12 cellular contexts compared by ENCODE assay signal in the genomic region with DNA sequence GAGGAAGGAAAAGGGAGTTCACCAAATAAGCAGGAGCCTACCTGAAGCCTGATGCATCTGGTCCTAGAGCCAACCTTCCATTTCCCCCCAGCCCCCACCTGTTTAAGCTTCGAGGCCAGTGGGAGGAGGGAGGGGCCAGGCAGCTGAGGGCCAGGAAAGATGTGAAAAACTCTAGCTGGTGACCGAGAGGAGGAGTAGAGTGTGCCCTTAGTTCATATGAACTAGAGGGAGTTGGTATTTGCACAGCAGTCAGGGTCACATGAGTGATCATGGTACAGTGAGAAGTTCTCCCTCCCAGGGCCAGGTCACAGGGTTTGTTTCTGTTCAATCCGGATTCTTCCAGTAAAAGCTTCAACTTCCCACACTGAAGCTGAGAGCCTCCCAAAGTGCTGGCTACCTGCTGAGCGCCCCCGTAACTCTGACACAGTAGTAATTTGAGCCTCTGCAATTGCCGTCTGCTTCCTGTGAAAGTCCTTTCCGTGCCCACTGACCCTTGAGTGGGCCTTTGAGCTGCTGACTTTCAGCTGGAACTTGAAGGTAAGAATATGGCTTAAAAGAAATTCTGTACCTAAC. TPM values are rescaled to one million over a fixed set of nuclear protein-coding genes. Genes with fewer than 3 reads are reported as not detected.
DNase-seq lines count a peak whose midpoint lies in the region; ATAC-seq, FAIRE-seq and TF ChIP-seq lines count a peak whose summit lies in the region.
"Had no signal": no experiment of that assay in that cellular context is flagged by ENCODE, and none has a peak within 500 bp of the region (broad histone marks: within the 10 kb centered on the region; RNA-seq: fewer than 3 reads in every experiment).

A gene (plus strand): TSS at position 362 of the 573 bp plus-strand sequence. CDS start 4,773 bp downstream, outside the sequence.

- FAIRE-seq in small intestine (lab: Jason Lieb, UNC), result no peak

- no TSS peak for BruUV-seq in Panc1 (replicated peaks; lab: Mats Ljungman, UMichigan)

- ATAC-seq in Panc1 (0 out of 2 replicates have a peak, but pooled peaks have one; percentile 53), HG03521 (IDR thresholded peaks at IDR 0.05; ENCODE audit: unreplicated experiment) (no peak)

- H3K9me3 ChIP-seq in Panc1 (ENCODE audit: control insufficient read depth, insufficient read depth, low read depth, low read length), result no peaks in the 10 kb centered on the region
- no peaks in the 10 kb centered on the region for H3K9me3 ChIP-seq in iPS-20b (ENCODE audit: insufficient read depth, low read depth, low read length)
- H3K9me3 ChIP-seq in small intestine (ENCODE audit: control insufficient read depth, low read depth), result no peaks in the 10 kb centered on the region
- no peaks in the 10 kb centered on the region for H3K9me3 ChIP-seq in vagina
- H3K9me3 ChIP-seq: heart right ventricle had no signal

- H3K4me3 ChIP-seq in Panc1 (ENCODE audit: low read depth in 2 of 2, low read length in 2 of 2) (0 out of 4 replicates have a peak within 1 kb of the TSS, but pooled peaks of 1 of the 2 experiments have one; percentile 1), iPS-20b (ENCODE audit: low read length) (peak within 1 kb of the TSS; percentile 48), small intestine (ENCODE audit: low read depth in 1 of 2, low read length in 2 of 2) (no peak within 1 kb of the TSS), vagina (no peak within 1 kb of the TSS)

- H3K9ac ChIP-seq in iPS-20b (ENCODE audit: low read depth, low read length), result peak within 1 kb of the TSS; percentile 19; the same call in 1 of the 2 replicates

- no peak within 1 kb of the TSS for H3K27ac ChIP-seq in Panc1 (ENCODE audit: low read length)
- no peak within 1 kb of the TSS for H3K27ac ChIP-seq in iPS-20b (ENCODE audit: low read length)
- no peak within 1 kb of the TSS for H3K27ac ChIP-seq in small intestine (ENCODE audit: low read depth in 1 of 2, low read length in 1 of 2)
- H3K27ac ChIP-seq in vagina, result no peak within 1 kb of the TSS
- H3K27ac ChIP-seq: 22Rv1 had no signal

- H3K27me3 ChIP-seq in Panc1 (ENCODE audit: control insufficient read depth, insufficient read depth, low read length), result no peaks in the 10 kb centered on the region; the same call in 1 of the 2 replicates
- H3K27me3 ChIP-seq in iPS-20b (ENCODE audit: insufficient read depth, low read length), result no peaks in the 10 kb centered on the region
- no peaks in the 10 kb centered on the region for H3K27me3 ChIP-seq in small intestine (ENCODE audit: control insufficient read depth in 2 of 2, insufficient read depth in 2 of 2, low read length in 2 of 2)
- H3K27me3 ChIP-seq in vagina, result no peaks in the 10 kb centered on the region
- H3K27me3 ChIP-seq: heart right ventricle had no signal

- DNase-seq in DMS 273 (lab: John Stamatoyannopoulos, UW; ENCODE audit: unreplicated experiment) (peak; percentile 33), DMS 273 treated with DMSO at 0.1 percent for 48 hours (lab: John Stamatoyannopoulos, UW) (no peak), Panc1 (ENCODE audit: low read depth, low spot score) (no peak), small intestine (peak; percentile 72), RPMI8226 (no peak), vagina (ENCODE audit: extremely low spot score in 2 of 2) (no peak)
- DNase-seq: heart right ventricle, MV-4-11, trophoblast cell had no signal

- no peak for TF ChIP-seq POLR2A in vagina (IDR thresholded peaks at IDR 0.05)

- CTCF ChIA-PET in Panc1 (lab: Charles Lee), result no interaction called here

- TF ChIP-seq CTCF in Panc1 (IDR thresholded peaks at IDR 0.05), result no peak
- TF ChIP-seq CTCF in vagina (IDR thresholded peaks at IDR 0.05), result no peak

- 32 to 41% (median 33%) methylated on average over 7 of the region's 7 CpGs for WGBS in small intestine, 3 donors

- in situ Hi-C loops in Panc1 (cut with HindIII; ENCODE audit: low pct_unique_long_range_greater_than_20kb, low sequenced_read_pairs), result no loop called here

- POLR2A ChIA-PET in Panc1 (lab: Charles Lee), result no interaction called here

- intact Hi-C loops in Panc1 (cut with micrococcal nuclease; ENCODE audit: unreplicated experiment), result no loop called here
- intact Hi-C loops in vagina (cut with DNase I), result no loop called here

- H3K4me1 ChIP-seq in Panc1 (ENCODE audit: control insufficient read depth, insufficient read depth, low read length) (no peaks in the 10 kb centered on the region), iPS-20b (ENCODE audit: insufficient read depth, low read length) (peaks cover 14% of the 10 kb centered on the region; the same call in 1 of the 2 replicates), small intestine (ENCODE audit: control insufficient read depth in 2 of 2, insufficient read depth in 1 of 2, low read depth in 1 of 2, low read length in 1 of 2) (peaks cover 2 to 3% of the 10 kb centered on the region in 2 donors), vagina (no peaks in the 10 kb centered on the region)

- H3K36me3 ChIP-seq in Panc1 (ENCODE audit: control insufficient read depth, insufficient read depth, low read length), result no peaks in the 10 kb centered on the region
- no peaks in the 10 kb centered on the region for H3K36me3 ChIP-seq in iPS-20b (ENCODE audit: insufficient read depth, low read depth, low read length)
- H3K36me3 ChIP-seq in small intestine (ENCODE audit: control insufficient read depth in 2 of 2, insufficient read depth in 2 of 2, low read length in 2 of 2), result no peaks in the 10 kb centered on the region
- H3K36me3 ChIP-seq in vagina, result no peaks in the 10 kb centered on the region
- H3K36me3 ChIP-seq: heart right ventricle had no signal

RNA-seq across cellular contexts. Expression of the gene that starts here (rescaled TPM):
- total RNA-seq in Panc1 (2021; ENCODE audit: unreplicated experiment) (0.31 TPM), vagina (not detected)
- polyA plus RNA-seq in Panc1 (2012; ENCODE audit: insufficient read length), result 0.33 TPM
- polyA plus RNA-seq in small intestine, result 1 to 10 TPM in 2 of 3 donors, not detected in 1; 2.7 to 4.9 TPM

Comparison
In these comparisons a context has a peak if more than half of its experiments do, and no peak if none do; other contexts are left out.
1. DNase-seq: peak in DMS 273 (single experiment) and small intestine (single experiment); none in DMS 273 treated with DMSO at 0.1 percent for 48 hours (single experiment), Panc1 (single experiment), RPMI8226 (single experiment) and vagina (0 of 2).
2. Peak in ATAC-seq in Panc1; RNA of the gene not detected or under 1 TPM.